In the genomic region with DNA sequence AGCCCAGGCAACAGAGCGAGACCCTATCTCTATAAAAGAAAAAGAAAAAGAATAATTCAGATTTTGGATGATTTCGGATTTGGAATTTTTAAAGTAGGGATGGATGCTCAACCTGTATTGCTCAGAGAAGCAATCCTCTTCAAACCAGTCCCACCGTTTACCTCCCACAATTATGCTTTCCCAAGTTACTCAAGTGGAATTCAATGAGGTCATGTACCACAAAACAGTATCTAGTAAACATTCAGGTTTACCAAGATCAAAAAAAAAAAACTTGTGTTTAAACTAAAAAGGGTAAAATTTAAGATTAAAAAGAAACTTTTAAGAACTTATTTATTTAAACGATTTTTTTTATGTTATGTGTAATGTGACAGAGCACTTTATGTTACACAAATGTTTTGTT, we compare ENCODE assay signal across 8 cellular contexts. TPM values are rescaled to one million over a fixed set of nuclear protein-coding genes. Genes with fewer than 3 reads are reported as not detected.
DNase-seq lines count a peak whose midpoint lies in the region; ATAC-seq and TF ChIP-seq lines count a peak whose summit lies in the region.

No MANE protein-coding gene starts in this region.

- CTCF ChIA-PET in CD8-positive, alpha-beta memory T cell (lab: Charles Lee): no interaction called here

- H3K9ac ChIP-seq in Karpas-422 (ENCODE audit: low read length): 0 out of 2 replicates have a peak overlapping the region, but pooled peaks have one; percentile 86

- H3K9me2 ChIP-seq in Karpas-422 (replicated peaks; ENCODE audit: insufficient read depth, low read length): peaks cover 6% of the 10 kb centered on the region; the same call in 1 of the 2 replicates

- peaks cover 9 to 58% (median 14%) of the 10 kb centered on the region in 3 donors for H3K36me3 Mint-ChIP-seq in CD8-positive, alpha-beta memory T cell
- peaks cover 30% of the 10 kb centered on the region for H3K36me3 Mint-ChIP-seq in nephron (ENCODE audit: low read depth)

- peaks cover 0 to 3% (median 0%) of the 10 kb centered on the region in 5 donors for H3K9me3 Mint-ChIP-seq in CD8-positive, alpha-beta memory T cell
- H3K9me3 Mint-ChIP-seq in nephron: no peaks in the 10 kb centered on the region

- DNase-seq in CD8-positive, alpha-beta memory T cell: no peak
- DNase-seq in Karpas-422: no peak
- DNase-seq in choroid plexus epithelial cell (ENCODE audit: low read depth): peak; percentile 61
- no peak for DNase-seq in DMS79 treated with DMSO at 0.1 percent for 48 hours (lab: John Stamatoyannopoulos, UW)
- no peak for DNase-seq in stimulated activated CD4-positive, alpha-beta T cell treated with anti-CD3 and anti-CD28 coated beads, Interleukin-15, amount 100 ng/mL, for 24 hours
- DNase-seq in germinal center (ENCODE audit: low spot score): no peak

- no peak overlapping the region for H3K27ac ChIP-seq in CD8-positive, alpha-beta memory T cell (ENCODE audit: low read depth, low read length)
- H3K27ac ChIP-seq in Karpas-422 (ENCODE audit: low read length): no peak overlapping the region

- peaks cover 46% of the 10 kb centered on the region for H3K4me1 ChIP-seq in CD8-positive, alpha-beta memory T cell (ENCODE audit: insufficient read depth, low read length)
- peaks cover 32% of the 10 kb centered on the region for H3K4me1 ChIP-seq in Karpas-422 (ENCODE audit: low read length)

- no peak overlapping the region for H3K4me3 ChIP-seq in CD8-positive, alpha-beta memory T cell (ENCODE audit: low read length)
- H3K4me3 ChIP-seq in Karpas-422 (ENCODE audit: low read length) (peak overlapping the region; percentile 94), choroid plexus epithelial cell (ENCODE audit: low read depth, low read length) (peak overlapping the region; percentile 88)

- H3K9me3 ChIP-seq in CD8-positive, alpha-beta memory T cell (ENCODE audit: low read length): no peaks in the 10 kb centered on the region
- no peaks in the 10 kb centered on the region for H3K9me3 ChIP-seq in Karpas-422 (ENCODE audit: low read length)

- H3K27me3 ChIP-seq in CD8-positive, alpha-beta memory T cell (ENCODE audit: insufficient read depth, low read length, poor library complexity, severe bottlenecking): no peaks in the 10 kb centered on the region
- no peaks in the 10 kb centered on the region for H3K27me3 ChIP-seq in Karpas-422 (ENCODE audit: low read length)

- peaks cover 68% of the 10 kb centered on the region for H3K79me2 ChIP-seq in Karpas-422 (ENCODE audit: low read length)

- H3K4me1 Mint-ChIP-seq in CD8-positive, alpha-beta memory T cell: peaks cover 49 to 70% (median 70%) of the 10 kb centered on the region in 3 donors
- H3K4me1 Mint-ChIP-seq in nephron: peaks cover 24% of the 10 kb centered on the region

- TF ChIP-seq CTCF in choroid plexus epithelial cell (conservative IDR thresholded peaks at IDR 0.05; ENCODE audit: low read depth, low read length): no peak
- TF ChIP-seq CTCF in nephron (IDR thresholded peaks at IDR 0.05; ENCODE audit: unreplicated experiment in 3 of 3): no peak

- peak overlapping the region; percentile 95 for H3K4me2 ChIP-seq in Karpas-422 (ENCODE audit: low read depth, low read length, poor library complexity, severe bottlenecking)

- H3K27me3 Mint-ChIP-seq in CD8-positive, alpha-beta memory T cell: peaks cover 0 to 6% of the 10 kb centered on the region in 2 donors
- H3K27me3 Mint-ChIP-seq in nephron (ENCODE audit: low read depth): no peaks in the 10 kb centered on the region

- H4K20me1 ChIP-seq in Karpas-422 (ENCODE audit: insufficient read depth, low read depth, low read length): peaks cover 15% of the 10 kb centered on the region; the same call in 1 of the 2 replicates

- peak overlapping the region in 6 of 7 donors; percentile 47 to 99 (median 94) for H3K4me3 Mint-ChIP-seq in CD8-positive, alpha-beta memory T cell
- peak overlapping the region; percentile 92 to 99 (median 96) for H3K4me3 Mint-ChIP-seq in nephron

- H3K36me3 ChIP-seq in CD8-positive, alpha-beta memory T cell (ENCODE audit: insufficient read depth, low read length): peaks cover 20% of the 10 kb centered on the region
- H3K36me3 ChIP-seq in Karpas-422 (ENCODE audit: insufficient read depth, low read length): peaks cover 36% of the 10 kb centered on the region

- H2AFZ ChIP-seq in Karpas-422 (ENCODE audit: low read length): no peak overlapping the region

- ATAC-seq in GM21381 (IDR thresholded peaks at IDR 0.05; ENCODE audit: unreplicated experiment): no peak

- POLR2A ChIA-PET in CD8-positive, alpha-beta memory T cell (lab: Charles Lee): no interaction called here

- H3K27ac Mint-ChIP-seq in CD8-positive, alpha-beta memory T cell: peak overlapping the region in 6 of 8 donors; percentile 38 to 99 (median 74)
- no peak overlapping the region for H3K27ac Mint-ChIP-seq in nephron

RNA-seq across cellular contexts. Expression of a gene that starts 2.5 kb away (rescaled TPM):
- 10 to 100 TPM; 71.8 to 75.6 TPM for total RNA-seq in CD8-positive, alpha-beta memory T cell
- polyA plus RNA-seq in CD8-positive, alpha-beta memory T cell: 76.6 TPM
- 61.4 and 64.7 TPM in 2 replicates for total RNA-seq in Karpas-422 (2014; rRNA removed; shearing (Covaris generic); ENCODE audit: low replicate concordance)

RNA-seq across cellular contexts. Expression of a gene that starts 14.8 kb away (rescaled TPM):
- total RNA-seq in CD8-positive, alpha-beta memory T cell: 10 to 100 TPM; 14.0 to 14.7 TPM
- 5.9 TPM for polyA plus RNA-seq in CD8-positive, alpha-beta memory T cell
- total RNA-seq in Karpas-422 (2014; rRNA removed; shearing (Covaris generic); ENCODE audit: low replicate concordance): 10.9 and 17.7 TPM in 2 replicates

Comparison
In these comparisons a context has a peak if more than half of its experiments do, and no peak if none do; other contexts are left out.
1. H3K27ac Mint-ChIP-seq: peak in CD8-positive, alpha-beta memory T cell (6 of 8); none in nephron (0 of 3).